8 cellular contexts compared by ENCODE assay signal in genomic region chr12:107917912-107918800, GRCh38.
A peak's percentile ranks its signal among the peaks of the same experiment; 100 is the strongest.
DNase-seq lines count a peak whose midpoint lies in the region; ATAC-seq and TF ChIP-seq lines count a peak whose summit lies in the region.

No MANE protein-coding gene starts in this region.

- intact Hi-C loops in Calu3 (cut with micrococcal nuclease; ENCODE audit: unreplicated experiment) (loop anchor here (1.0 to 5.0 kb wide), 3 partner anchors 274 to 594 kb away; no protein-coding TSS in a partner anchor), PC-9 (cut with micrococcal nuclease; ENCODE audit: unreplicated experiment) (loop anchor here (5.0 to 10.0 kb wide), 3 partner anchors 594 to 1177 kb away; partner anchors contain the start of genes ALKBH2 and UNG)

- H3K79me2 ChIP-seq in PC-9 (ENCODE audit: low read depth) = no peaks in the 10 kb centered on the region

- no peak overlapping the region for H3K27ac ChIP-seq in PC-9

- POLR2A ChIA-PET in PC-9 (lab: Charles Lee; ENCODE audit: unreplicated experiment) = no interaction called here

- no peak overlapping the region for H3K4me2 ChIP-seq in PC-9

- no peaks in the 10 kb centered on the region for H4K20me1 ChIP-seq in PC-9 (ENCODE audit: insufficient read depth)

- ATAC-seq in stimulated activated naive B cell treated with anti-CD40 and anti-IgM and Interleukin-4, amounts not matched to agents 10 μg/mL and 1 μg/mL and 100 μg/mL, for 72 hours (replicated peaks) = peak; percentile 53

- H3K9me2 ChIP-seq in PC-9 (ENCODE audit: insufficient read depth) = no peaks in the 10 kb centered on the region

- peaks cover 88% of the 10 kb centered on the region for H3K27me3 Mint-ChIP-seq in Calu3 (ENCODE audit: unreplicated experiment)
- peaks cover 45 to 81% of the 10 kb centered on the region in 2 donors for H3K27me3 Mint-ChIP-seq in stimulated activated naive B cell treated with anti-CD40 and anti-IgM and Interleukin-4, amounts not matched to agents 10 μg/mL and 1 μg/mL and 100 μg/mL, for 72 hours

- H3K4me3 Mint-ChIP-seq in Calu3 (ENCODE audit: low read depth, unreplicated experiment) = no peak overlapping the region
- no peak overlapping the region for H3K4me3 Mint-ChIP-seq in stimulated activated naive B cell treated with anti-CD40 and anti-IgM and Interleukin-4, amounts not matched to agents 10 μg/mL and 1 μg/mL and 100 μg/mL, for 72 hours

- no peaks in the 10 kb centered on the region for H3F3A ChIP-seq in PC-9 (ENCODE audit: insufficient read depth, low read depth)

- H3K36me3 ChIP-seq in PC-9 (ENCODE audit: low read depth) = no peaks in the 10 kb centered on the region

- TF ChIP-seq CTCF in Calu3 (IDR thresholded peaks at IDR 0.05; ENCODE audit: unreplicated experiment) (peak; percentile 54), HFF-Myc (IDR thresholded peaks at IDR 0.05; ENCODE audit: low read depth, low read length, missing control alignments) (peak; percentile 70), PC-9 (conservative IDR thresholded peaks at IDR 0.05) (peak; percentile 73), foreskin fibroblast (IDR thresholded peaks at IDR 0.05; ENCODE audit: low read depth, low read length) (peak; percentile 66)

- no peak overlapping the region for H2AFZ ChIP-seq in PC-9

- no peaks in the 10 kb centered on the region for H3K9me3 Mint-ChIP-seq in Calu3 (ENCODE audit: low read depth, unreplicated experiment)
- no peaks in the 10 kb centered on the region for H3K9me3 Mint-ChIP-seq in stimulated activated naive B cell treated with anti-CD40 and anti-IgM and Interleukin-4, amounts not matched to agents 10 μg/mL and 1 μg/mL and 100 μg/mL, for 72 hours

- H3K9me3 ChIP-seq in PC-9 (ENCODE audit: insufficient read depth, low read depth) = no peaks in the 10 kb centered on the region

- CTCF ChIA-PET in Calu3 (lab: Charles Lee) = interaction anchor here (0.6 to 1.0 kb wide), 6 partner anchors 13 to 701 kb away, joined by 3 to 8 read pairs (median 3); no protein-coding TSS in a partner anchor
- CTCF ChIA-PET in PC-9 (lab: Charles Lee) = interaction anchor here (0.6 to 1.1 kb wide), 2 partner anchors 594 to 951 kb away, joined by 3 to 8 read pairs; no protein-coding TSS in a partner anchor

- H3K36me3 Mint-ChIP-seq in Calu3 (ENCODE audit: insufficient read depth, unreplicated experiment) = no peaks in the 10 kb centered on the region
- no peaks in the 10 kb centered on the region for H3K36me3 Mint-ChIP-seq in stimulated activated naive B cell treated with anti-CD40 and anti-IgM and Interleukin-4, amounts not matched to agents 10 μg/mL and 1 μg/mL and 100 μg/mL, for 72 hours

- H3K4me1 Mint-ChIP-seq in Calu3 (ENCODE audit: low read depth, unreplicated experiment) = no peaks in the 10 kb centered on the region
- peaks cover 0 to 6% of the 10 kb centered on the region in 2 donors for H3K4me1 Mint-ChIP-seq in stimulated activated naive B cell treated with anti-CD40 and anti-IgM and Interleukin-4, amounts not matched to agents 10 μg/mL and 1 μg/mL and 100 μg/mL, for 72 hours

- H3K4me3 ChIP-seq in HFF-Myc (replicated peaks; ENCODE audit: low read depth, low read length) (no peak overlapping the region), PC-9 (no peak overlapping the region), foreskin fibroblast (ENCODE audit: low read depth in 1 of 2, low read length in 2 of 2) (no peak overlapping the region)

- H3K27ac Mint-ChIP-seq in Calu3 (ENCODE audit: unreplicated experiment) = no peak overlapping the region
- no peak overlapping the region for H3K27ac Mint-ChIP-seq in stimulated activated naive B cell treated with anti-CD40 and anti-IgM and Interleukin-4, amounts not matched to agents 10 μg/mL and 1 μg/mL and 100 μg/mL, for 72 hours

- DNase-seq in Calu3 (peak; percentile 36), HFF-Myc (ENCODE audit: extremely low read depth, low read depth) (peak; percentile 3), PC-9 (no peak), foreskin fibroblast (peak in 1 of 2 donors; percentile 36), occipital lobe (lab: John Stamatoyannopoulos, UW) (no peak), foreskin melanocyte (no peak), NOMO-1 (lab: John Stamatoyannopoulos, UW; ENCODE audit: unreplicated experiment in 2 of 2) (no peak)
- DNase-seq in stimulated activated naive B cell treated with anti-CD40 and anti-IgM and Interleukin-4, amounts not matched to agents 10 μg/mL and 1 μg/mL and 100 μg/mL, for 72 hours = no peak

- BruUV-seq in Calu3 (replicated peaks; lab: Mats Ljungman, UMichigan) (no TSS peak), PC-9 (replicated peaks; lab: Mats Ljungman, UMichigan) (no TSS peak)

- peaks cover 11% of the 10 kb centered on the region; the same call in 1 of the 2 replicates for H3K27me3 ChIP-seq in PC-9 (ENCODE audit: insufficient read depth, low read depth)

- H3K4me1 ChIP-seq in PC-9 (replicated peaks; ENCODE audit: insufficient read depth) = no peaks in the 10 kb centered on the region

Comparison
In these comparisons a context has a peak if more than half of its experiments do, and no peak if none do; other contexts are left out.
1. DNase-seq: peak in Calu3 (single experiment) and HFF-Myc (single experiment); none in PC-9 (0 of 2), stimulated activated naive B cell treated with anti-CD40 and anti-IgM and Interleukin-4, amounts not matched to agents 10 μg/mL and 1 μg/mL and 100 μg/mL, for 72 hours (single experiment), occipital lobe (single experiment), foreskin melanocyte (single experiment) and NOMO-1 (0 of 2).
2. Peak in every context shown above with its lines, with median percentiles within 50 percentile points of each other: CTCF ChIP-seq.